In genomic region chr17:44549736-44550135, GRCh38 we compare ENCODE assay signal across 1 cellular context.
TF ChIP-seq lines count a peak whose summit lies in the region.

No MANE protein-coding gene starts in this region.

TF ChIP-seq in IMR-90, 13 proteins besides CTCF, POLR2A, EP300 and RAD21 (continued from another document):
- TF ChIP-seq BHLHE40 (IDR thresholded peaks at IDR 0.05; ENCODE audit: low read depth, low read length) (no peak), SMC3 (IDR thresholded peaks at IDR 0.05; ENCODE audit: low read depth, low read length) (no peak), CHD1 (IDR thresholded peaks at IDR 0.05; ENCODE audit: low read depth, low read length) (no peak), USF2 (IDR thresholded peaks at IDR 0.05; ENCODE audit: low read depth, low read length) (no peak), ELK1 (IDR thresholded peaks at IDR 0.05; ENCODE audit: borderline replicate concordance, low read depth, low read length) (no peak), RCOR1 (IDR thresholded peaks at IDR 0.05; ENCODE audit: insufficient replicate concordance, low read length) (no peak), RFX5 (IDR thresholded peaks at IDR 0.05; ENCODE audit: low read depth, low read length) (no peak), MAFK (IDR thresholded peaks at IDR 0.05; ENCODE audit: low read depth, low read length) (no peak), NFE2L2 (IDR thresholded peaks at IDR 0.05; ENCODE audit: low read depth, low read length) (no peak)
TF ChIP-seq in IMR-90: peak in this region for 0.
